In genomic region chr14:63045234-63045611, GRCh38 we compare ENCODE assay signal across 7 cellular contexts. TPM values are rescaled to one million over a fixed set of nuclear protein-coding genes. Genes with fewer than 3 reads are reported as not detected.
DNase-seq lines count a peak whose midpoint lies in the region; ATAC-seq lines count a peak whose summit lies in the region.

A gene with protein sequence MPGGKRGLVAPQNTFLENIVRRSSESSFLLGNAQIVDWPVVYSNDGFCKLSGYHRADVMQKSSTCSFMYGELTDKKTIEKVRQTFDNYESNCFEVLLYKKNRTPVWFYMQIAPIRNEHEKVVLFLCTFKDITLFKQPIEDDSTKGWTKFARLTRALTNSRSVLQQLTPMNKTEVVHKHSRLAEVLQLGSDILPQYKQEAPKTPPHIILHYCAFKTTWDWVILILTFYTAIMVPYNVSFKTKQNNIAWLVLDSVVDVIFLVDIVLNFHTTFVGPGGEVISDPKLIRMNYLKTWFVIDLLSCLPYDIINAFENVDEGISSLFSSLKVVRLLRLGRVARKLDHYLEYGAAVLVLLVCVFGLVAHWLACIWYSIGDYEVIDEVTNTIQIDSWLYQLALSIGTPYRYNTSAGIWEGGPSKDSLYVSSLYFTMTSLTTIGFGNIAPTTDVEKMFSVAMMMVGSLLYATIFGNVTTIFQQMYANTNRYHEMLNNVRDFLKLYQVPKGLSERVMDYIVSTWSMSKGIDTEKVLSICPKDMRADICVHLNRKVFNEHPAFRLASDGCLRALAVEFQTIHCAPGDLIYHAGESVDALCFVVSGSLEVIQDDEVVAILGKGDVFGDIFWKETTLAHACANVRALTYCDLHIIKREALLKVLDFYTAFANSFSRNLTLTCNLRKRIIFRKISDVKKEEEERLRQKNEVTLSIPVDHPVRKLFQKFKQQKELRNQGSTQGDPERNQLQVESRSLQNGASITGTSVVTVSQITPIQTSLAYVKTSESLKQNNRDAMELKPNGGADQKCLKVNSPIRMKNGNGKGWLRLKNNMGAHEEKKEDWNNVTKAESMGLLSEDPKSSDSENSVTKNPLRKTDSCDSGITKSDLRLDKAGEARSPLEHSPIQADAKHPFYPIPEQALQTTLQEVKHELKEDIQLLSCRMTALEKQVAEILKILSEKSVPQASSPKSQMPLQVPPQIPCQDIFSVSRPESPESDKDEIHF (minus strand): TSS chr14:63045458. CDS start chr14:63045186, 272 bp downstream.

- no peak within 1 kb of the TSS for H3K27ac Mint-ChIP-seq in stimulated activated naive B cell treated with anti-CD40 and anti-IgM and Interleukin-4, amounts not matched to agents 10 μg/mL and 1 μg/mL and 100 μg/mL, for 72 hours
- peak within 1 kb of the TSS in 1 of 8 donors; percentile 14 for H3K27ac Mint-ChIP-seq in CD8-positive, alpha-beta memory T cell

- H3K9ac ChIP-seq in iPS-15b (ENCODE audit: low read depth, low read length): no peak within 1 kb of the TSS

- POLR2A ChIA-PET in CD8-positive, alpha-beta memory T cell (lab: Charles Lee): no interaction called here

- CTCF ChIA-PET in CD8-positive, alpha-beta memory T cell (lab: Charles Lee): no interaction called here

- peaks cover 33 to 39% of the 10 kb centered on the region in 2 donors for H3K27me3 Mint-ChIP-seq in stimulated activated naive B cell treated with anti-CD40 and anti-IgM and Interleukin-4, amounts not matched to agents 10 μg/mL and 1 μg/mL and 100 μg/mL, for 72 hours
- H3K27me3 Mint-ChIP-seq in CD8-positive, alpha-beta memory T cell: peaks cover 20 to 34% of the 10 kb centered on the region in 2 donors

- H3K4me3 ChIP-seq in iPS-15b (ENCODE audit: low read depth, low read length): peak within 1 kb of the TSS; percentile 84
- no peak within 1 kb of the TSS for H3K4me3 ChIP-seq in CD8-positive, alpha-beta memory T cell (ENCODE audit: low read length)

- H3K27me3 ChIP-seq in iPS-15b (ENCODE audit: control insufficient read depth, insufficient read depth, low read length): peaks cover 52% of the 10 kb centered on the region
- H3K27me3 ChIP-seq in CD8-positive, alpha-beta memory T cell (ENCODE audit: insufficient read depth, low read length, poor library complexity, severe bottlenecking): no peaks in the 10 kb centered on the region

- H3K4me1 Mint-ChIP-seq in stimulated activated naive B cell treated with anti-CD40 and anti-IgM and Interleukin-4, amounts not matched to agents 10 μg/mL and 1 μg/mL and 100 μg/mL, for 72 hours: peaks cover 4 to 11% of the 10 kb centered on the region in 2 donors
- peaks cover 0 to 4% (median 0%) of the 10 kb centered on the region in 3 donors for H3K4me1 Mint-ChIP-seq in CD8-positive, alpha-beta memory T cell

- ATAC-seq in GM18909 (IDR thresholded peaks at IDR 0.05; ENCODE audit: poor library complexity, unreplicated experiment): peak; percentile 59
- ATAC-seq in stimulated activated naive B cell treated with anti-CD40 and anti-IgM and Interleukin-4, amounts not matched to agents 10 μg/mL and 1 μg/mL and 100 μg/mL, for 72 hours (replicated peaks): peak; percentile 60 to 63

- H3K36me3 ChIP-seq in iPS-15b (ENCODE audit: control insufficient read depth, insufficient read depth, low read length): no peaks in the 10 kb centered on the region
- no peaks in the 10 kb centered on the region for H3K36me3 ChIP-seq in CD8-positive, alpha-beta memory T cell (ENCODE audit: insufficient read depth, low read length)

- peak within 1 kb of the TSS; percentile 37 for H3K27ac ChIP-seq in angular gyrus (ENCODE audit: low read depth, low read length)
- no peak within 1 kb of the TSS for H3K27ac ChIP-seq in CD8-positive, alpha-beta memory T cell (ENCODE audit: low read depth, low read length)

- no peaks in the 10 kb centered on the region for H3K9me3 ChIP-seq in iPS-15b (ENCODE audit: control insufficient read depth, insufficient read depth, low read length)
- H3K9me3 ChIP-seq in CD8-positive, alpha-beta memory T cell (ENCODE audit: low read length): no peaks in the 10 kb centered on the region

- DNase-seq in NCI-H1417 treated with DMSO at 0.1 percent for 48 hours (lab: John Stamatoyannopoulos, UW): peak; percentile 35
- DNase-seq in stimulated activated naive B cell treated with anti-CD40 and anti-IgM and Interleukin-4, amounts not matched to agents 10 μg/mL and 1 μg/mL and 100 μg/mL, for 72 hours: no peak
- DNase-seq in CD8-positive, alpha-beta memory T cell: no peak
- no peak for DNase-seq in effector CD4-positive, alpha-beta T cell

- peak within 1 kb of the TSS; percentile 30 to 46 for H3K4me3 Mint-ChIP-seq in stimulated activated naive B cell treated with anti-CD40 and anti-IgM and Interleukin-4, amounts not matched to agents 10 μg/mL and 1 μg/mL and 100 μg/mL, for 72 hours
- no peak within 1 kb of the TSS for H3K4me3 Mint-ChIP-seq in CD8-positive, alpha-beta memory T cell

- no peaks in the 10 kb centered on the region for H3K36me3 Mint-ChIP-seq in stimulated activated naive B cell treated with anti-CD40 and anti-IgM and Interleukin-4, amounts not matched to agents 10 μg/mL and 1 μg/mL and 100 μg/mL, for 72 hours
- no peaks in the 10 kb centered on the region for H3K36me3 Mint-ChIP-seq in CD8-positive, alpha-beta memory T cell

- no peaks in the 10 kb centered on the region for H3K9me3 Mint-ChIP-seq in stimulated activated naive B cell treated with anti-CD40 and anti-IgM and Interleukin-4, amounts not matched to agents 10 μg/mL and 1 μg/mL and 100 μg/mL, for 72 hours
- peaks cover 0 to 4% (median 0%) of the 10 kb centered on the region in 5 donors for H3K9me3 Mint-ChIP-seq in CD8-positive, alpha-beta memory T cell

- peaks cover 5% of the 10 kb centered on the region for H3K4me1 ChIP-seq in iPS-15b (ENCODE audit: control insufficient read depth, insufficient read depth, low read length)
- H3K4me1 ChIP-seq in CD8-positive, alpha-beta memory T cell (ENCODE audit: insufficient read depth, low read length): no peaks in the 10 kb centered on the region

RNA-seq across cellular contexts. Expression of the gene that starts here (rescaled TPM):
- total RNA-seq in CD8-positive, alpha-beta memory T cell: not detected
- not detected for polyA plus RNA-seq in CD8-positive, alpha-beta memory T cell

Comparison
In these comparisons a context has a peak if more than half of its experiments do, and no peak if none do; other contexts are left out.
1. H3K4me3 Mint-ChIP-seq: peak in stimulated activated naive B cell treated with anti-CD40 and anti-IgM and Interleukin-4, amounts not matched to agents 10 μg/mL and 1 μg/mL and 100 μg/mL, for 72 hours (2 of 2); none in CD8-positive, alpha-beta memory T cell (0 of 7).